Comparison of ENCODE assay signal across 1 cellular context in the genomic region with DNA sequence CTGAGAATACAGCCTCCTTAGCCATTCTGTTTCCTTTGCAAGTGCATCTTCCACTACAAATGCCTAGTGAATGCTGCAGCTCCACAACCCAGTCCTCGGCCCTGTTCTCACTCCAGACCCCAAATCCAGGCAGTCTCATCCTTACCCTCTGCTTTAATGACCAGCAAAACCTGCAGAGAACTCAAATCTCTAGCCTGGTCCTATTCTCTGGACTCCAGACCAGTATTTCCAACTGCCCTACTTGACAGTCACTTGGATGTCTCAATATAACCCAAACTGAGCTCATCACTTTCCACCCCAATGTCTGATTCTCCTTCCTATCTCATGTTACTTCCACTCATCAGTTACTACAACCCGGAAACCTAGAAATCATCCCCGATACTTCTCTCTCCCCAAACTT.
TF ChIP-seq lines count a peak whose summit lies in the region.

No MANE protein-coding gene starts in this region.

TF ChIP-seq in H1, 55 proteins besides CTCF, POLR2A, EP300 and RAD21:
- TF ChIP-seq CTBP2 (IDR thresholded peaks at IDR 0.05; ENCODE audit: borderline replicate concordance, insufficient read depth, insufficient read length, low read length), result no peak
- TF ChIP-seq HDAC2 (IDR thresholded peaks at IDR 0.05; ENCODE audit: borderline replicate concordance in 1 of 2, low read depth in 2 of 2, low read length in 2 of 2), result no peak
- no peak for TF ChIP-seq SP4 (IDR thresholded peaks at IDR 0.05; ENCODE audit: low read length)
- TF ChIP-seq, protein P1, sequence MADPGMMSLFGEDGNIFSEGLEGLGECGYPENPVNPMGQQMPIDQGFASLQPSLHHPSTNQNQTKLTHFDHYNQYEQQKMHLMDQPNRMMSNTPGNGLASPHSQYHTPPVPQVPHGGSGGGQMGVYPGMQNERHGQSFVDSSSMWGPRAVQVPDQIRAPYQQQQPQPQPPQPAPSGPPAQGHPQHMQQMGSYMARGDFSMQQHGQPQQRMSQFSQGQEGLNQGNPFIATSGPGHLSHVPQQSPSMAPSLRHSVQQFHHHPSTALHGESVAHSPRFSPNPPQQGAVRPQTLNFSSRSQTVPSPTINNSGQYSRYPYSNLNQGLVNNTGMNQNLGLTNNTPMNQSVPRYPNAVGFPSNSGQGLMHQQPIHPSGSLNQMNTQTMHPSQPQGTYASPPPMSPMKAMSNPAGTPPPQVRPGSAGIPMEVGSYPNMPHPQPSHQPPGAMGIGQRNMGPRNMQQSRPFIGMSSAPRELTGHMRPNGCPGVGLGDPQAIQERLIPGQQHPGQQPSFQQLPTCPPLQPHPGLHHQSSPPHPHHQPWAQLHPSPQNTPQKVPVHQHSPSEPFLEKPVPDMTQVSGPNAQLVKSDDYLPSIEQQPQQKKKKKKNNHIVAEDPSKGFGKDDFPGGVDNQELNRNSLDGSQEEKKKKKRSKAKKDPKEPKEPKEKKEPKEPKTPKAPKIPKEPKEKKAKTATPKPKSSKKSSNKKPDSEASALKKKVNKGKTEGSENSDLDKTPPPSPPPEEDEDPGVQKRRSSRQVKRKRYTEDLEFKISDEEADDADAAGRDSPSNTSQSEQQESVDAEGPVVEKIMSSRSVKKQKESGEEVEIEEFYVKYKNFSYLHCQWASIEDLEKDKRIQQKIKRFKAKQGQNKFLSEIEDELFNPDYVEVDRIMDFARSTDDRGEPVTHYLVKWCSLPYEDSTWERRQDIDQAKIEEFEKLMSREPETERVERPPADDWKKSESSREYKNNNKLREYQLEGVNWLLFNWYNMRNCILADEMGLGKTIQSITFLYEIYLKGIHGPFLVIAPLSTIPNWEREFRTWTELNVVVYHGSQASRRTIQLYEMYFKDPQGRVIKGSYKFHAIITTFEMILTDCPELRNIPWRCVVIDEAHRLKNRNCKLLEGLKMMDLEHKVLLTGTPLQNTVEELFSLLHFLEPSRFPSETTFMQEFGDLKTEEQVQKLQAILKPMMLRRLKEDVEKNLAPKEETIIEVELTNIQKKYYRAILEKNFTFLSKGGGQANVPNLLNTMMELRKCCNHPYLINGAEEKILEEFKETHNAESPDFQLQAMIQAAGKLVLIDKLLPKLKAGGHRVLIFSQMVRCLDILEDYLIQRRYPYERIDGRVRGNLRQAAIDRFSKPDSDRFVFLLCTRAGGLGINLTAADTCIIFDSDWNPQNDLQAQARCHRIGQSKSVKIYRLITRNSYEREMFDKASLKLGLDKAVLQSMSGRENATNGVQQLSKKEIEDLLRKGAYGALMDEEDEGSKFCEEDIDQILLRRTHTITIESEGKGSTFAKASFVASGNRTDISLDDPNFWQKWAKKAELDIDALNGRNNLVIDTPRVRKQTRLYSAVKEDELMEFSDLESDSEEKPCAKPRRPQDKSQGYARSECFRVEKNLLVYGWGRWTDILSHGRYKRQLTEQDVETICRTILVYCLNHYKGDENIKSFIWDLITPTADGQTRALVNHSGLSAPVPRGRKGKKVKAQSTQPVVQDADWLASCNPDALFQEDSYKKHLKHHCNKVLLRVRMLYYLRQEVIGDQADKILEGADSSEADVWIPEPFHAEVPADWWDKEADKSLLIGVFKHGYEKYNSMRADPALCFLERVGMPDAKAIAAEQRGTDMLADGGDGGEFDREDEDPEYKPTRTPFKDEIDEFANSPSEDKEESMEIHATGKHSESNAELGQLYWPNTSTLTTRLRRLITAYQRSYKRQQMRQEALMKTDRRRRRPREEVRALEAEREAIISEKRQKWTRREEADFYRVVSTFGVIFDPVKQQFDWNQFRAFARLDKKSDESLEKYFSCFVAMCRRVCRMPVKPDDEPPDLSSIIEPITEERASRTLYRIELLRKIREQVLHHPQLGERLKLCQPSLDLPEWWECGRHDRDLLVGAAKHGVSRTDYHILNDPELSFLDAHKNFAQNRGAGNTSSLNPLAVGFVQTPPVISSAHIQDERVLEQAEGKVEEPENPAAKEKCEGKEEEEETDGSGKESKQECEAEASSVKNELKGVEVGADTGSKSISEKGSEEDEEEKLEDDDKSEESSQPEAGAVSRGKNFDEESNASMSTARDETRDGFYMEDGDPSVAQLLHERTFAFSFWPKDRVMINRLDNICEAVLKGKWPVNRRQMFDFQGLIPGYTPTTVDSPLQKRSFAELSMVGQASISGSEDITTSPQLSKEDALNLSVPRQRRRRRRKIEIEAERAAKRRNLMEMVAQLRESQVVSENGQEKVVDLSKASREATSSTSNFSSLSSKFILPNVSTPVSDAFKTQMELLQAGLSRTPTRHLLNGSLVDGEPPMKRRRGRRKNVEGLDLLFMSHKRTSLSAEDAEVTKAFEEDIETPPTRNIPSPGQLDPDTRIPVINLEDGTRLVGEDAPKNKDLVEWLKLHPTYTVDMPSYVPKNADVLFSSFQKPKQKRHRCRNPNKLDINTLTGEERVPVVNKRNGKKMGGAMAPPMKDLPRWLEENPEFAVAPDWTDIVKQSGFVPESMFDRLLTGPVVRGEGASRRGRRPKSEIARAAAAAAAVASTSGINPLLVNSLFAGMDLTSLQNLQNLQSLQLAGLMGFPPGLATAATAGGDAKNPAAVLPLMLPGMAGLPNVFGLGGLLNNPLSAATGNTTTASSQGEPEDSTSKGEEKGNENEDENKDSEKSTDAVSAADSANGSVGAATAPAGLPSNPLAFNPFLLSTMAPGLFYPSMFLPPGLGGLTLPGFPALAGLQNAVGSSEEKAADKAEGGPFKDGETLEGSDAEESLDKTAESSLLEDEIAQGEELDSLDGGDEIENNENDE (IDR thresholded peaks at IDR 0.05; ENCODE audit: insufficient replicate concordance, low read length), result no peak
- no peak for TF ChIP-seq KDM5A (IDR thresholded peaks at IDR 0.05; ENCODE audit: low read length)
- no peak for TF ChIP-seq RNF2 (IDR thresholded peaks at IDR 0.05; ENCODE audit: borderline replicate concordance, low read depth, low read length, missing control alignments, poor library complexity, severe bottlenecking)
- no peak for TF ChIP-seq TCF12 (IDR thresholded peaks at IDR 0.05; ENCODE audit: low read depth, low read length)
- no peak for TF ChIP-seq RFX5 (IDR thresholded peaks at IDR 0.05; ENCODE audit: borderline replicate concordance, low read depth, low read length)
- no peak for TF ChIP-seq ZNF274 (IDR thresholded peaks at IDR 0.05; ENCODE audit: borderline replicate concordance, extremely low read depth, low read length)
- TF ChIP-seq, protein P2, sequence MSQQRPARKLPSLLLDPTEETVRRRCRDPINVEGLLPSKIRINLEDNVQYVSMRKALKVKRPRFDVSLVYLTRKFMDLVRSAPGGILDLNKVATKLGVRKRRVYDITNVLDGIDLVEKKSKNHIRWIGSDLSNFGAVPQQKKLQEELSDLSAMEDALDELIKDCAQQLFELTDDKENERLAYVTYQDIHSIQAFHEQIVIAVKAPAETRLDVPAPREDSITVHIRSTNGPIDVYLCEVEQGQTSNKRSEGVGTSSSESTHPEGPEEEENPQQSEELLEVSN (IDR thresholded peaks at IDR 0.05), result no peak
- no peak for TF ChIP-seq SRF (IDR thresholded peaks at IDR 0.05; ENCODE audit: low read depth, low read length)
- TF ChIP-seq GABPA (IDR thresholded peaks at IDR 0.05; ENCODE audit: borderline replicate concordance, insufficient read depth, low read length), result no peak
- no peak for TF ChIP-seq CBX8 (IDR thresholded peaks at IDR 0.05; ENCODE audit: borderline replicate concordance, low read depth, low read length)
- no peak for TF ChIP-seq PHF8 (conservative IDR thresholded peaks at IDR 0.05; ENCODE audit: low read depth, low read length)
- TF ChIP-seq HDAC6 (IDR thresholded peaks at IDR 0.05; ENCODE audit: low read depth, low read length), result no peak
- TF ChIP-seq BRCA1 (IDR thresholded peaks at IDR 0.05; ENCODE audit: low read depth, low read length), result no peak
- no peak for TF ChIP-seq BCL11A (IDR thresholded peaks at IDR 0.05; ENCODE audit: low read depth in 2 of 2, low read length in 2 of 2)
- TF ChIP-seq, protein P3, sequence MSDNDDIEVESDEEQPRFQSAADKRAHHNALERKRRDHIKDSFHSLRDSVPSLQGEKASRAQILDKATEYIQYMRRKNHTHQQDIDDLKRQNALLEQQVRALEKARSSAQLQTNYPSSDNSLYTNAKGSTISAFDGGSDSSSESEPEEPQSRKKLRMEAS (IDR thresholded peaks at IDR 0.05), result no peak
- no peak for TF ChIP-seq CHD2 (IDR thresholded peaks at IDR 0.05; ENCODE audit: low read length)
- no peak for TF ChIP-seq SIRT6 (IDR thresholded peaks at IDR 0.05; ENCODE audit: low read length)
TF ChIP-seq in H1: peak in this region for 0.
